Comparison of ENCODE assay signal across 1 cellular context in the genomic region with DNA sequence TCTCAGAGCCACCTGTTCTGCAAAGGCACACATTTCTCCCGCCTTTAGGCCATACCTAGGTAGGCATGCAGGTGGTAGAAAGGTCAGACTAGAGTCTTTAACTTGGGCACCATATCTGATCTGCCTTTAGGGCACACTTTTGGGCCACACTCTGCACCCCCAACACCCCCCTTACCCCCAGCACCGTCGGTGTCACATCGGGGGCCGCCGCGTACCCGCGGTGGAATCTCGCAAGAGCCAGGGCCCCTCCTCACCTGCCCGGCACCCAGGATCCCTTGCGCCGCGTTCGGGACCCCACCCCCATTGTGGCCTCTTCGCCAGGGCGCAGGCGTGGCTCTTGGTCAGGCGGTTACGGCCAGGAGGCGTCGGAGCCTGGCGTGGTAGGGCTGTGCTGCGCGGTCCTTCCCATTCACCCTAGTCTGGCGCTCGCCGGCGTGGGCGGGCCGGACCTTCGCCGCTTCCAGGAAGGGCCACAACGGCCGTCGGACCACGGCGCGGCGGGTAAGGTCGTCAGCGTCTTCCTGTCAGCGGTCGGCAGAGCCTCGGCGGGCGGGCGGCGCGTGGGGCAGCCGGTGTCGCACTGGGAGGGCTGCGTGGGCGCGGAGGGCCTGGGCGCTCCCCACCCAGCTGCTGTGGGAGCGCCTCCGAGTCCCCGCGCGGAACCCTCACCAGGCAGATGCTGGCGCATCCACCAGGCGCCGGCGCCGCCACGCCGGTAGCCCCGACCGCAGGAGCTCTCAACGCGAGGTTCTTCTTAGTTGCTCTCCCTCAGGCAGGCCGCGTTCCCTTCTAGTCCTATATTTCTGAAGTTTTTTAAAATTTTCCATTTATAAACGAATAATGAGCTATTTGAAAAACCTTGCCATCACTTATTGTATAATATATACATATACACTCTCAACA.
TF ChIP-seq lines count a peak whose summit lies in the region.

Gene DNAH14 (plus strand): TSS at position 341 of the 903 bp plus-strand sequence. CDS start 23,028 bp downstream, outside the sequence.

TF ChIP-seq in HEK293, 187 proteins besides CTCF, POLR2A, EP300 and RAD21 (continued from another document and continues in another):
- TF ChIP-seq ZNF518A (tag by site-specific recombination; conservative IDR thresholded peaks at IDR 0.05; ENCODE audit: low read depth) (peak; percentile 73), ZNF404 (tag by site-specific recombination; IDR thresholded peaks at IDR 0.05) (no peak), ZNF624 (tag by site-specific recombination; IDR thresholded peaks at IDR 0.05) (no peak), ZSCAN4 (tag by site-specific recombination; IDR thresholded peaks at IDR 0.05) (peak; percentile 53; the same call in 1 of the 2 replicates), MYNN (tag by site-specific recombination; IDR thresholded peaks at IDR 0.05; ENCODE audit: borderline replicate concordance) (no peak), ZNF585B (tag by site-specific recombination; IDR thresholded peaks at IDR 0.05) (peak; percentile 23; the same call in 1 of the 2 replicates), ZNF548 (tag by site-specific recombination; IDR thresholded peaks at IDR 0.05) (no peak; the same call in 1 of the 2 replicates), SP7 (tag by site-specific recombination; IDR thresholded peaks at IDR 0.05) (peak; percentile 84), ZNF792 (tag by site-specific recombination; IDR thresholded peaks at IDR 0.05) (0 out of 2 replicates have a peak, but pooled peaks have one; percentile 80), ZNF221 (tag by site-specific recombination; IDR thresholded peaks at IDR 0.05; ENCODE audit: borderline replicate concordance) (no peak), ZBTB7A (tag by site-specific recombination; IDR thresholded peaks at IDR 0.05; ENCODE audit: low read depth) (peak; percentile 52; the same call in 1 of the 2 replicates), GLIS2 (tag by site-specific recombination; IDR thresholded peaks at IDR 0.05) (peak; percentile 95), EGR2 (tag by site-specific recombination; IDR thresholded peaks at IDR 0.05; ENCODE audit: low read depth) (peak; percentile 92), ZNF394 (tag by site-specific recombination; IDR thresholded peaks at IDR 0.05; ENCODE audit: borderline replicate concordance) (no peak; the same call in 1 of the 2 replicates), PRDM2 (tag by site-specific recombination; IDR thresholded peaks at IDR 0.05; ENCODE audit: borderline replicate concordance) (no peak), ZSCAN30 (tag by site-specific recombination; IDR thresholded peaks at IDR 0.05) (peak; percentile 78), ZNF214 (tag by site-specific recombination; IDR thresholded peaks at IDR 0.05; ENCODE audit: borderline replicate concordance) (no peak), HOXA7 (CRISPR knock-in tag; IDR thresholded peaks at IDR 0.05; ENCODE audit: borderline replicate concordance) (no peak), ZNF621 (tag by site-specific recombination; IDR thresholded peaks at IDR 0.05) (no peak), ZNF555 (tag by site-specific recombination; conservative IDR thresholded peaks at IDR 0.05) (no peak), ZNF76 (tag by site-specific recombination; IDR thresholded peaks at IDR 0.05; ENCODE audit: borderline replicate concordance, low read depth) (peak; percentile 94), ZNF658 (tag by site-specific recombination; IDR thresholded peaks at IDR 0.05) (no peak), KLF9 (tag by site-specific recombination; IDR thresholded peaks at IDR 0.05; ENCODE audit: low read depth) (peak; percentile 85), ZNF366 (tag by site-specific recombination; conservative IDR thresholded peaks at IDR 0.05) (0 out of 2 replicates have a peak, but pooled peaks have one; percentile 15), PATZ1 (tag by site-specific recombination; IDR thresholded peaks at IDR 0.05) (peak; percentile 97), ZNF670 (tag by site-specific recombination; IDR thresholded peaks at IDR 0.05; ENCODE audit: low read depth) (no peak), MZF1 (tag by site-specific recombination; IDR thresholded peaks at IDR 0.05; ENCODE audit: borderline replicate concordance) (no peak), KLF8 (tag by site-specific recombination; IDR thresholded peaks at IDR 0.05) (peak; percentile 91)
- TF ChIP-seq, protein P1, sequence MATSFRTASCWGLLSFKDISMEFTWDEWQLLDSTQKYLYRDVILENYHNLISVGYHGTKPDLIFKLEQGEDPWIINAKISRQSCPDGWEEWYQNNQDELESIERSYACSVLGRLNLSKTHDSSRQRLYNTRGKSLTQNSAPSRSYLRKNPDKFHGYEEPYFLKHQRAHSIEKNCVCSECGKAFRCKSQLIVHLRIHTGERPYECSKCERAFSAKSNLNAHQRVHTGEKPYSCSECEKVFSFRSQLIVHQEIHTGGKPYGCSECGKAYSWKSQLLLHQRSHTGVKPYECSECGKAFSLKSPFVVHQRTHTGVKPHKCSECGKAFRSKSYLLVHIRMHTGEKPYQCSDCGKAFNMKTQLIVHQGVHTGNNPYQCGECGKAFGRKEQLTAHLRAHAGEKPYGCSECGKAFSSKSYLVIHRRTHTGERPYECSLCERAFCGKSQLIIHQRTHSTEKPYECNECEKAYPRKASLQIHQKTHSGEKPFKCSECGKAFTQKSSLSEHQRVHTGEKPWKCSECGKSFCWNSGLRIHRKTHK (tag by site-specific recombination; IDR thresholded peaks at IDR 0.05) = no peak
- TF ChIP-seq, protein P2, sequence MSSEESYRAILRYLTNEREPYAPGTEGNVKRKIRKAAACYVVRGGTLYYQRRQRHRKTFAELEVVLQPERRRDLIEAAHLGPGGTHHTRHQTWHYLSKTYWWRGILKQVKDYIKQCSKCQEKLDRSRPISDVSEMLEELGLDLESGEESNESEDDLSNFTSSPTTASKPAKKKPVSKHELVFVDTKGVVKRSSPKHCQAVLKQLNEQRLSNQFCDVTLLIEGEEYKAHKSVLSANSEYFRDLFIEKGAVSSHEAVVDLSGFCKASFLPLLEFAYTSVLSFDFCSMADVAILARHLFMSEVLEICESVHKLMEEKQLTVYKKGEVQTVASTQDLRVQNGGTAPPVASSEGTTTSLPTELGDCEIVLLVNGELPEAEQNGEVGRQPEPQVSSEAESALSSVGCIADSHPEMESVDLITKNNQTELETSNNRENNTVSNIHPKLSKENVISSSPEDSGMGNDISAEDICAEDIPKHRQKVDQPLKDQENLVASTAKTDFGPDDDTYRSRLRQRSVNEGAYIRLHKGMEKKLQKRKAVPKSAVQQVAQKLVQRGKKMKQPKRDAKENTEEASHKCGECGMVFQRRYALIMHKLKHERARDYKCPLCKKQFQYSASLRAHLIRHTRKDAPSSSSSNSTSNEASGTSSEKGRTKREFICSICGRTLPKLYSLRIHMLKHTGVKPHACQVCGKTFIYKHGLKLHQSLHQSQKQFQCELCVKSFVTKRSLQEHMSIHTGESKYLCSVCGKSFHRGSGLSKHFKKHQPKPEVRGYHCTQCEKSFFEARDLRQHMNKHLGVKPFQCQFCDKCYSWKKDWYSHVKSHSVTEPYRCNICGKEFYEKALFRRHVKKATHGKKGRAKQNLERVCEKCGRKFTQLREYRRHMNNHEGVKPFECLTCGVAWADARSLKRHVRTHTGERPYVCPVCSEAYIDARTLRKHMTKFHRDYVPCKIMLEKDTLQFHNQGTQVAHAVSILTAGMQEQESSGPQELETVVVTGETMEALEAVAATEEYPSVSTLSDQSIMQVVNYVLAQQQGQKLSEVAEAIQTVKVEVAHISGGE (tag by site-specific recombination; conservative IDR thresholded peaks at IDR 0.05; ENCODE audit: low read depth) = peak; percentile 88
